ENCODE assay signal across 14 cellular contexts in genomic region chr12:86777335-86777734, GRCh38.
"Had no signal": no experiment of that assay in that cellular context is flagged by ENCODE, and none has a peak within 500 bp of the region (broad histone marks: within the 10 kb centered on the region; RNA-seq: fewer than 3 reads in every experiment).

No MANE protein-coding gene starts in this region.

- DNase-seq: activated CD4-positive, alpha-beta T cell treated with anti-CD3 and anti-CD28 coated beads for 1 hour; activated CD8-positive, alpha-beta T cell treated with anti-CD3 and anti-CD28 coated beads for 36 hours; activated effector memory CD4-positive, alpha-beta T cell treated with Interleukin-2 at 50 U/mL for 16 hours; activated T-cell treated with anti-CD3 and anti-CD28 coated beads, Interleukin-2, amount 50 U/mL, for 4 hours; adrenal gland; brain microvascular endothelial cell; effector memory CD4-positive, alpha-beta T cell; gastrocnemius medialis; natural killer cell; stimulated activated CD4-positive, alpha-beta T cell treated with anti-CD3 and anti-CD28 coated beads, Interleukin-2, amount 100 ng/mL, for 48 hours; uterus had no signal

- ATAC-seq: activated CD8-positive, alpha-beta T cell treated with anti-CD3 and anti-CD28 coated beads for 36 hours; activated T-cell treated with anti-CD3 and anti-CD28 coated beads, Interleukin-2, amount 50 U/mL, for 4 hours; gastrocnemius medialis; left lobe of liver; natural killer cell; stimulated activated memory B cell treated with anti-CD40 and anti-IgM and Interleukin-4, amounts not matched to agents 10 μg/mL and 1 μg/mL and 100 μg/mL, for 72 hours had no signal

- H3K4me3 ChIP-seq: adrenal gland, gastrocnemius medialis, tibial artery, uterus had no signal
